Comparison of ENCODE assay signal across 8 cellular contexts in genomic region chr1:61741682-61742619, GRCh38. TPM values are rescaled to one million over a fixed set of nuclear protein-coding genes. Genes with fewer than 3 reads are reported as not detected.
DNase-seq lines count a peak whose midpoint lies in the region; ATAC-seq and TF ChIP-seq lines count a peak whose summit lies in the region.

A gene with protein sequence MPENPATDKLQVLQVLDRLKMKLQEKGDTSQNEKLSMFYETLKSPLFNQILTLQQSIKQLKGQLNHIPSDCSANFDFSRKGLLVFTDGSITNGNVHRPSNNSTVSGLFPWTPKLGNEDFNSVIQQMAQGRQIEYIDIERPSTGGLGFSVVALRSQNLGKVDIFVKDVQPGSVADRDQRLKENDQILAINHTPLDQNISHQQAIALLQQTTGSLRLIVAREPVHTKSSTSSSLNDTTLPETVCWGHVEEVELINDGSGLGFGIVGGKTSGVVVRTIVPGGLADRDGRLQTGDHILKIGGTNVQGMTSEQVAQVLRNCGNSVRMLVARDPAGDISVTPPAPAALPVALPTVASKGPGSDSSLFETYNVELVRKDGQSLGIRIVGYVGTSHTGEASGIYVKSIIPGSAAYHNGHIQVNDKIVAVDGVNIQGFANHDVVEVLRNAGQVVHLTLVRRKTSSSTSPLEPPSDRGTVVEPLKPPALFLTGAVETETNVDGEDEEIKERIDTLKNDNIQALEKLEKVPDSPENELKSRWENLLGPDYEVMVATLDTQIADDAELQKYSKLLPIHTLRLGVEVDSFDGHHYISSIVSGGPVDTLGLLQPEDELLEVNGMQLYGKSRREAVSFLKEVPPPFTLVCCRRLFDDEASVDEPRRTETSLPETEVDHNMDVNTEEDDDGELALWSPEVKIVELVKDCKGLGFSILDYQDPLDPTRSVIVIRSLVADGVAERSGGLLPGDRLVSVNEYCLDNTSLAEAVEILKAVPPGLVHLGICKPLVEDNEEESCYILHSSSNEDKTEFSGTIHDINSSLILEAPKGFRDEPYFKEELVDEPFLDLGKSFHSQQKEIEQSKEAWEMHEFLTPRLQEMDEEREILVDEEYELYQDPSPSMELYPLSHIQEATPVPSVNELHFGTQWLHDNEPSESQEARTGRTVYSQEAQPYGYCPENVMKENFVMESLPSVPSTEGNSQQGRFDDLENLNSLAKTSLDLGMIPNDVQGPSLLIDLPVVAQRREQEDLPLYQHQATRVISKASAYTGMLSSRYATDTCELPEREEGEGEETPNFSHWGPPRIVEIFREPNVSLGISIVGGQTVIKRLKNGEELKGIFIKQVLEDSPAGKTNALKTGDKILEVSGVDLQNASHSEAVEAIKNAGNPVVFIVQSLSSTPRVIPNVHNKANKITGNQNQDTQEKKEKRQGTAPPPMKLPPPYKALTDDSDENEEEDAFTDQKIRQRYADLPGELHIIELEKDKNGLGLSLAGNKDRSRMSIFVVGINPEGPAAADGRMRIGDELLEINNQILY (N-terminal part only) (plus strand): TSS chr1:61742480. CDS start chr1:61762893, 20,413 bp downstream.

- peak; percentile 86 for ATAC-seq in GM18907 (IDR thresholded peaks at IDR 0.05; ENCODE audit: unreplicated experiment)
- ATAC-seq in HG03135 (IDR thresholded peaks at IDR 0.05; ENCODE audit: unreplicated experiment): peak; percentile 79

- WGBS in ovary, 3 donors: 3 to 4% (median 4%) methylated on average over 37 to 54 of the region's 54 CpGs

- H3K9ac ChIP-seq in OCI-LY3 (ENCODE audit: low read length): peak within 1 kb of the TSS; percentile 68

- peaks cover 10% of the 10 kb centered on the region; the same call in 1 of the 2 replicates for H3K4me1 ChIP-seq in OCI-LY3 (ENCODE audit: low read length)
- no peaks in the 10 kb centered on the region for H3K4me1 ChIP-seq in ovary (ENCODE audit: insufficient read depth)
- H3K4me1 ChIP-seq in tibial artery: peaks cover 0 to 26% (median 10%) of the 10 kb centered on the region in 4 donors

- intact Hi-C loops in ovary (cut with DNase I): loop anchor here in 1 of 4 donors (5.0 kb wide), 1 partner anchor 100 kb away; no protein-coding TSS in a partner anchor
- intact Hi-C loops in tibial artery (cut with DNase I; ENCODE audit: low total_unique reads): loop anchor here (5.0 to 10.0 kb wide), 2 partner anchors 113 to 690 kb away; no protein-coding TSS in a partner anchor

- no peak for TF ChIP-seq EP300 in ovary (IDR thresholded peaks at IDR 0.05)

- peak within 1 kb of the TSS; percentile 93 for H2AFZ ChIP-seq in OCI-LY3 (ENCODE audit: low read depth, low read length)

- no peaks in the 10 kb centered on the region for H3K9me3 ChIP-seq in OCI-LY3 (ENCODE audit: insufficient read depth, low read length)
- H3K9me3 ChIP-seq in ovary: no peaks in the 10 kb centered on the region
- H3K9me3 ChIP-seq in tibial artery: no peaks in the 10 kb centered on the region

- peak within 1 kb of the TSS; percentile 93 for H3K4me3 ChIP-seq in OCI-LY3 (ENCODE audit: low read length)
- H3K4me3 ChIP-seq in ovary: peak within 1 kb of the TSS; percentile 83
- H3K4me3 ChIP-seq in tibial artery: peak within 1 kb of the TSS; percentile 72 to 92

- H3K79me2 ChIP-seq in OCI-LY3 (ENCODE audit: low read length): no peaks in the 10 kb centered on the region

- no peaks in the 10 kb centered on the region for H3K36me3 ChIP-seq in OCI-LY3 (replicated peaks; ENCODE audit: low read depth, low read length)
- no peaks in the 10 kb centered on the region for H3K36me3 ChIP-seq in ovary
- H3K36me3 ChIP-seq in tibial artery: no peaks in the 10 kb centered on the region

- TF ChIP-seq CTCF in OCI-LY3 (IDR thresholded peaks at IDR 0.05; ENCODE audit: low read depth, low read length) (no peak), ovary (IDR thresholded peaks at IDR 0.05) (no peak), tibial artery (IDR thresholded peaks at IDR 0.05) (no peak)

- H3K27me3 ChIP-seq in OCI-LY3 (ENCODE audit: low read depth, low read length) (no peaks in the 10 kb centered on the region), ovary (no peaks in the 10 kb centered on the region), tibial artery (no peaks in the 10 kb centered on the region)

- H3K4me2 ChIP-seq in OCI-LY3 (ENCODE audit: low read length): peak within 1 kb of the TSS; percentile 80

- DNase-seq in AG08396 (ENCODE audit: low spot score) (peak; percentile 67), activated gamma-delta T cell treated with Interleukin-2 at 50 U/mL for 16 hours (peak; percentile 58), glomerular visceral epithelial cell (ENCODE audit: extremely low spot score) (peak; percentile 69), ovary (peak; percentile 71 to 84 (median 81)), tibial artery (peak; percentile 46 to 77)

- H3K27ac ChIP-seq in OCI-LY3 (ENCODE audit: low read length) (no peak within 1 kb of the TSS), ovary (peak within 1 kb of the TSS; percentile 96 to 99), tibial artery (peak within 1 kb of the TSS; percentile 94 to 99)

- TF ChIP-seq POLR2A in ovary (IDR thresholded peaks at IDR 0.05): no peak

- H4K20me1 ChIP-seq in OCI-LY3 (ENCODE audit: insufficient read depth, low read length): no peaks in the 10 kb centered on the region

RNA-seq across cellular contexts. Expression of the gene that starts here (rescaled TPM):
- total RNA-seq in ovary: 10 to 100 TPM; 18.2 to 60.1 (median 26.8) TPM
- polyA plus RNA-seq in ovary: 1 to 10 TPM; 7.6 to 8.6 TPM
